16 cellular contexts compared by ENCODE assay signal in genomic region chr2:47064076-47064475, GRCh38.
DNase-seq lines count a peak whose midpoint lies in the region; ATAC-seq and TF ChIP-seq lines count a peak whose summit lies in the region.
"Had no signal": no experiment of that assay in that cellular context is flagged by ENCODE, and none has a peak within 500 bp of the region (broad histone marks: within the 10 kb centered on the region; RNA-seq: fewer than 3 reads in every experiment).

No MANE protein-coding gene starts in this region.

- H3K27ac ChIP-seq in thoracic aorta, result peak overlapping the region; percentile 58 to 74

- TF ChIP-seq CTCF in chondrocyte (IDR thresholded peaks at IDR 0.05), result no peak
- no peak for TF ChIP-seq CTCF in thoracic aorta (IDR thresholded peaks at IDR 0.05)

- no peaks in the 10 kb centered on the region for H3K36me3 ChIP-seq in thoracic aorta

- H3K36me3 Mint-ChIP-seq in activated naive CD4-positive, alpha-beta T cell treated with anti-CD3 and anti-CD28 coated beads, Interleukin-2, amount 50 U/mL, for 72 hours, result peaks cover 0 to 5% of the 10 kb centered on the region in 2 donors
- peaks cover 1% of the 10 kb centered on the region for H3K36me3 Mint-ChIP-seq in chondrocyte (ENCODE audit: low read depth)

- peak overlapping the region; percentile 73 to 84 for H3K27ac Mint-ChIP-seq in activated naive CD4-positive, alpha-beta T cell treated with anti-CD3 and anti-CD28 coated beads, Interleukin-2, amount 50 U/mL, for 72 hours
- H3K27ac Mint-ChIP-seq in chondrocyte (ENCODE audit: unreplicated experiment), result peak overlapping the region; percentile 51

- H3K4me3 Mint-ChIP-seq in chondrocyte (ENCODE audit: unreplicated experiment), result no peak overlapping the region
- H3K4me3 Mint-ChIP-seq: naive thymus-derived CD8-positive, alpha-beta T cell had no signal

- no peaks in the 10 kb centered on the region for H3K9me3 Mint-ChIP-seq in activated naive CD4-positive, alpha-beta T cell treated with anti-CD3 and anti-CD28 coated beads, Interleukin-2, amount 50 U/mL, for 72 hours
- no peaks in the 10 kb centered on the region for H3K9me3 Mint-ChIP-seq in chondrocyte (ENCODE audit: low read depth)
- H3K9me3 Mint-ChIP-seq: naive thymus-derived CD8-positive, alpha-beta T cell had no signal

- DNase-seq in activated naive CD4-positive, alpha-beta T cell treated with anti-CD3 and anti-CD28 coated beads, Interleukin-2, amount 50 U/mL, for 72 hours (ENCODE audit: low spot score in 2 of 2), result no peak
- DNase-seq in activated naive CD4-positive, alpha-beta T cell treated with Interleukin-2 at 50 U/mL for 16 hours, result no peak
- DNase-seq in chondrocyte (ENCODE audit: low spot score), result no peak
- peak; percentile 76 for DNase-seq in midbrain (lab: John Stamatoyannopoulos, UW)
- DNase-seq in thoracic aorta (ENCODE audit: low spot score), result no peak
- no peak for DNase-seq in activated CD4-positive, alpha-beta T cell treated with anti-CD3 and anti-CD28 coated beads for 4 hours
- no peak for DNase-seq in middle frontal gyrus (ENCODE audit: extremely low spot score, low spot score)
- no peak for DNase-seq in activated CD4-positive, alpha-beta T cell treated with anti-CD3 and anti-CD28 coated beads, Interleukin-2, amount 50 U/mL, for 4 hours
- DNase-seq: activated gamma-delta T cell treated with Interleukin-2 at 50 U/mL for 16 hours; MM.1S; naive thymus-derived CD8-positive, alpha-beta T cell; NCI-H774; SHP77; T1000 had no signal

- H3K27me3 Mint-ChIP-seq in chondrocyte (ENCODE audit: low read depth), result no peaks in the 10 kb centered on the region
- H3K27me3 Mint-ChIP-seq: naive thymus-derived CD8-positive, alpha-beta T cell had no signal

- no peaks in the 10 kb centered on the region for H3K9me3 ChIP-seq in thoracic aorta
- H3K9me3 ChIP-seq: A549, right atrium auricular region had no signal

- no peaks in the 10 kb centered on the region for H3K27me3 ChIP-seq in thoracic aorta (replicated peaks; ENCODE audit: insufficient read depth)
- H3K27me3 ChIP-seq: right atrium auricular region had no signal

- no peak overlapping the region for H3K4me3 ChIP-seq in thoracic aorta
- H3K4me3 ChIP-seq: A549, right atrium auricular region had no signal

- ATAC-seq in activated naive CD4-positive, alpha-beta T cell treated with anti-CD3 and anti-CD28 coated beads, Interleukin-2, amount 50 U/mL, for 72 hours, result no peak
- ATAC-seq in thoracic aorta (ENCODE audit: insufficient number of reproducible peaks, low FRiP score, low read depth), result no peak
- ATAC-seq: A549; naive thymus-derived CD8-positive, alpha-beta T cell had no signal

- peaks cover 62% of the 10 kb centered on the region for H3K4me1 Mint-ChIP-seq in chondrocyte (ENCODE audit: low read depth)

- peaks cover 38 to 75% of the 10 kb centered on the region in 2 donors for H3K4me1 ChIP-seq in thoracic aorta (ENCODE audit: control insufficient read depth in 1 of 2, low read depth in 2 of 2)
